ENCODE assay signal across 1 cellular context in the genomic region with DNA sequence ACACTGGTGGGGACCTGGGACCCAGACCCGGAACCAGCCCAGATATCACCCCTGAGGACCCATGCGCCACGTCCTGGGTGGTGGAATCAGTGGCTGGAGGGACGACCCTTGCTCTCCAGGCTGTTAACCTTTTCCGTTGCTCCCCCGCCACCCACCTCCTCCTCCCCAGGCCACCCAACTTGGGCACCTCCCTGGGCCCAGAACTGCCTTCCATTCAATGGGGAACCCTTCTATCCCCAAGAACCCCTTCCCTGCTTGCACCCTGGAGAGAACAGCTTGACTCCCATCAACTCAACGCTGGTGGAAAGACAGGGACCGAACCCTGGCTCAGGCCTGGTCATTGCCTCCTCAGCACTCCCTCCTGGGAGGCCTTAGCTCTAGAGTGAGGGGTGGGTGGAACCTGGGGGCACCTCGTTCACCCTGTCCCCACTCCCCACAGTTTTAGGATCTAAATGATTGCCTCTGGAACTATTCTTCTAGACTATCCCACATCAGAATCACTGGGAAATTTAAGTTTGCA.
TF ChIP-seq lines count a peak whose summit lies in the region.

No MANE protein-coding gene starts in this region.

TF ChIP-seq in HCT116, 20 proteins besides CTCF, POLR2A, EP300 and RAD21 (continued from another document):
- TF ChIP-seq, protein P1, sequence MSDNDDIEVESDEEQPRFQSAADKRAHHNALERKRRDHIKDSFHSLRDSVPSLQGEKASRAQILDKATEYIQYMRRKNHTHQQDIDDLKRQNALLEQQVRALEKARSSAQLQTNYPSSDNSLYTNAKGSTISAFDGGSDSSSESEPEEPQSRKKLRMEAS (IDR thresholded peaks at IDR 0.05), result no peak
- TF ChIP-seq ZBTB33 (IDR thresholded peaks at IDR 0.05; ENCODE audit: extremely low read depth, insufficient replicate concordance, low read length) (no peak), YY1 (IDR thresholded peaks at IDR 0.05; ENCODE audit: extremely low read depth, insufficient replicate concordance, low read depth, low read length) (no peak), EZH2phosphoT487 (IDR thresholded peaks at IDR 0.05; ENCODE audit: borderline replicate concordance) (no peak), ELF1 (IDR thresholded peaks at IDR 0.05; ENCODE audit: borderline replicate concordance, low read depth) (no peak), SP1 (IDR thresholded peaks at IDR 0.05; ENCODE audit: low read depth) (no peak), REST (IDR thresholded peaks at IDR 0.05; ENCODE audit: low read depth) (no peak)
- TF ChIP-seq, protein P2, sequence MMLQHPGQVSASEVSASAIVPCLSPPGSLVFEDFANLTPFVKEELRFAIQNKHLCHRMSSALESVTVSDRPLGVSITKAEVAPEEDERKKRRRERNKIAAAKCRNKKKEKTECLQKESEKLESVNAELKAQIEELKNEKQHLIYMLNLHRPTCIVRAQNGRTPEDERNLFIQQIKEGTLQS (IDR thresholded peaks at IDR 0.05), result no peak
